In the genomic region with DNA sequence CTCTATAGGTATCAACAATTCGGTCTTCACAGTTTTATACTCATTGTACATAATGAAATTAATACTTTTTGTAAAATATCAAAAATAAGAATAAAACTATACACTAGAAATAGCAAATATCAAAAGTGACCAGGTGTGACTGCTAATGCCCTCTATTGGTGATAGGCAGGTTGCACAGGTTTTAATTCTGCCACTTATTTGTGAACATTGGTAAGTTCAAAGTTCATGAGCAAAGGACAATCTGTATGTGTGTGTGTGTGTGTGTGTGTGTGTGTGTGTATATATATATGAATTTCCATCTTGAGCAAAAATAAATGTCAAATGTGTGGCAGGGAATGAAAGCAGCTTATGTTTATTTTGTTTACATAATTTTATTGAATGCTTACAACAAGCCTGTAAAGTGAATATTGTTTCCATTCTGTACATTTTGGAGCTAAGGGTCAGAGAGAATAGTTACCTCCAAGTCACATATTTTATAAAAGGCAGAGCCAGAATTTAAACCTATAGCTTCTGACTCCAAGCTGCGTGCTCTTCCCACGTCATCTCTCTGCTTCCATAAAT, we compare ENCODE assay signal across 11 cellular contexts.
A peak's percentile ranks its signal among the peaks of the same experiment; 100 is the strongest.
DNase-seq lines count a peak whose midpoint lies in the region; ATAC-seq and TF ChIP-seq lines count a peak whose summit lies in the region.
"Had no signal": no experiment of that assay in that cellular context is flagged by ENCODE, and none has a peak within 500 bp of the region (broad histone marks: within the 10 kb centered on the region; RNA-seq: fewer than 3 reads in every experiment).

No MANE protein-coding gene starts in this region.

- DNase-seq in SK-N-SH (peak; percentile 3), chondrocyte (ENCODE audit: low spot score) (no peak), stomach (no peak), posterior vena cava (ENCODE audit: low spot score) (no peak), NCI-H2107 treated with DMSO at 0.1 percent for 48 hours (lab: John Stamatoyannopoulos, UW; ENCODE audit: unreplicated experiment) (no peak)
- DNase-seq: CD8-positive, alpha-beta T cell; SJCRH30 had no signal

- ATAC-seq in SK-N-SH treated with all-trans-retinoic acid at 6 μM for 48 hours (no peak), HG03521 (IDR thresholded peaks at IDR 0.05; ENCODE audit: unreplicated experiment) (peak; percentile 71), HG03039 (IDR thresholded peaks at IDR 0.05; ENCODE audit: unreplicated experiment) (no peak)
- ATAC-seq: CD8-positive, alpha-beta T cell had no signal

- H3K27ac ChIP-seq in SK-N-SH (ENCODE audit: low read depth in 2 of 2, low read length in 1 of 2) (no peak overlapping the region), stomach (no peak overlapping the region)
- H3K27ac ChIP-seq: SJCRH30 had no signal

- H3K4me3 Mint-ChIP-seq in chondrocyte (ENCODE audit: unreplicated experiment) = no peak overlapping the region
- H3K4me3 Mint-ChIP-seq: activated naive CD8-positive, alpha-beta T cell; CD8-positive, alpha-beta T cell had no signal

- peaks cover 13% of the 10 kb centered on the region for H3K9me3 Mint-ChIP-seq in chondrocyte (ENCODE audit: low read depth)

- CTCF ChIA-PET in SK-N-SH (lab: Yijun Ruan, JAX) = interaction anchor here (0.7 to 2.2 kb wide), 15 partner anchors 10 to 476 kb away, joined by 3 to 10 read pairs (median 4); no protein-coding TSS in a partner anchor

- H3K27ac Mint-ChIP-seq in chondrocyte (ENCODE audit: unreplicated experiment) = no peak overlapping the region
- H3K27ac Mint-ChIP-seq: activated naive CD8-positive, alpha-beta T cell; CD8-positive, alpha-beta T cell had no signal

- intact Hi-C loops in stomach (cut with DNase I; ENCODE audit: low total_unique reads) = no loop called here
- intact Hi-C loops in posterior vena cava (cut with DNase I) = no loop called here

- peak; percentile 54 for TF ChIP-seq RAD21 in SK-N-SH (IDR thresholded peaks at IDR 0.05; ENCODE audit: low read length)

- H4K20me1 ChIP-seq in SK-N-SH (ENCODE audit: insufficient read depth) = no peaks in the 10 kb centered on the region

- no peaks in the 10 kb centered on the region for H3K27me3 Mint-ChIP-seq in chondrocyte (ENCODE audit: low read depth)
- H3K27me3 Mint-ChIP-seq: activated naive CD8-positive, alpha-beta T cell had no signal

- peaks cover 4% of the 10 kb centered on the region for H3K36me3 Mint-ChIP-seq in chondrocyte (ENCODE audit: low read depth)
- H3K36me3 Mint-ChIP-seq: activated naive CD8-positive, alpha-beta T cell; CD8-positive, alpha-beta T cell had no signal

- POLR2A ChIA-PET in SK-N-SH (lab: Yijun Ruan, JAX) = no interaction called here

- no peaks in the 10 kb centered on the region for H3F3A ChIP-seq in SK-N-SH (replicated peaks; ENCODE audit: insufficient read depth)

- H3K36me3 ChIP-seq in SK-N-SH (replicated peaks in 1 of 2; ENCODE audit: control insufficient read depth in 1 of 2, insufficient read depth in 2 of 2, low read length in 1 of 2) = no peaks in the 10 kb centered on the region
- no peaks in the 10 kb centered on the region for H3K36me3 ChIP-seq in stomach
- H3K36me3 ChIP-seq: SJCRH30 had no signal

- H3K4me2 ChIP-seq in SK-N-SH = no peak overlapping the region

- no peak overlapping the region for H2AFZ ChIP-seq in SK-N-SH (ENCODE audit: low read depth)

- no peak for TF ChIP-seq EP300 in SK-N-SH (IDR thresholded peaks at IDR 0.05; ENCODE audit: borderline replicate concordance in 1 of 2, low read depth in 1 of 2, low read length in 1 of 2)
- TF ChIP-seq EP300 in stomach (IDR thresholded peaks at IDR 0.05) = no peak

- H3K9me3 ChIP-seq in SK-N-SH (no peaks in the 10 kb centered on the region), stomach (no peaks in the 10 kb centered on the region)
- H3K9me3 ChIP-seq: SJCRH30 had no signal

- no peaks in the 10 kb centered on the region for H3K9me2 ChIP-seq in SK-N-SH

- H3K79me2 ChIP-seq in SK-N-SH (ENCODE audit: insufficient read depth) = no peaks in the 10 kb centered on the region

- H3K4me1 ChIP-seq in SK-N-SH (ENCODE audit: control insufficient read depth in 1 of 2, insufficient read depth in 2 of 2, low read depth in 1 of 2, low read length in 1 of 2) (no peaks in the 10 kb centered on the region), stomach (no peaks in the 10 kb centered on the region)
- H3K4me1 ChIP-seq: SJCRH30 had no signal

- H3K4me1 Mint-ChIP-seq in chondrocyte (ENCODE audit: low read depth) = no peaks in the 10 kb centered on the region

- 55% methylated on average over 3 of the region's 3 CpGs for WGBS in SK-N-SH (ENCODE audit: low lambda C conversion rate)
- 82 to 95% (median 88%) methylated on average over 3 of the region's 3 CpGs for WGBS in stomach, 5 donors

- H3K4me3 ChIP-seq in SK-N-SH (ENCODE audit: low read depth in 2 of 2, low read length in 1 of 2) (no peak overlapping the region), stomach (no peak overlapping the region)
- H3K4me3 ChIP-seq: SJCRH30 had no signal

- no peak for TF ChIP-seq POLR2A in stomach (IDR thresholded peaks at IDR 0.05)

- H3K27me3 ChIP-seq in SK-N-SH (ENCODE audit: insufficient read depth) (no peaks in the 10 kb centered on the region), stomach (no peaks in the 10 kb centered on the region)
- H3K27me3 ChIP-seq: SJCRH30 had no signal

- no peak overlapping the region for H3K9ac ChIP-seq in SK-N-SH

- TF ChIP-seq CTCF in SK-N-SH (IDR thresholded peaks at IDR 0.05) (peak; percentile 51), chondrocyte (IDR thresholded peaks at IDR 0.05) (peak; percentile 68), stomach (IDR thresholded peaks at IDR 0.05) (peak in 5 of 7 experiments; percentile 7 to 32 (median 22))

TF ChIP-seq in SK-N-SH, 30 proteins besides CTCF, POLR2A, EP300 and RAD21:
- TF ChIP-seq SMC3 (IDR thresholded peaks at IDR 0.05; ENCODE audit: low read depth, low read length) (peak; percentile 19; the same call in 1 of the 2 replicates), FOSL2 (IDR thresholded peaks at IDR 0.05; ENCODE audit: borderline replicate concordance, low read depth) (no peak), GATA2 (CRISPR knock-in tag; IDR thresholded peaks at IDR 0.05) (no peak), EZH2phosphoT487 (IDR thresholded peaks at IDR 0.05; ENCODE audit: borderline replicate concordance, low read depth) (no peak), RFX5 (IDR thresholded peaks at IDR 0.05; ENCODE audit: low read length) (no peak)
- TF ChIP-seq, protein P1, sequence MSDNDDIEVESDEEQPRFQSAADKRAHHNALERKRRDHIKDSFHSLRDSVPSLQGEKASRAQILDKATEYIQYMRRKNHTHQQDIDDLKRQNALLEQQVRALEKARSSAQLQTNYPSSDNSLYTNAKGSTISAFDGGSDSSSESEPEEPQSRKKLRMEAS (IDR thresholded peaks at IDR 0.05; ENCODE audit: low read depth) = no peak

TF ChIP-seq in SK-N-SH treated with all-trans-retinoic acid at 6 μM for 48 hours, 23 proteins besides CTCF, POLR2A, EP300 and RAD21 (continues in another document):
- TF ChIP-seq BACH2 (CRISPR knock-in tag; IDR thresholded peaks at IDR 0.05; ENCODE audit: borderline replicate concordance) (no peak), TOX (CRISPR knock-in tag; IDR thresholded peaks at IDR 0.05; ENCODE audit: borderline replicate concordance) (no peak), ZNF70 (CRISPR knock-in tag; IDR thresholded peaks at IDR 0.05) (no peak), TCF4 (CRISPR knock-in tag; IDR thresholded peaks at IDR 0.05; ENCODE audit: borderline replicate concordance) (no peak), PPARA (CRISPR knock-in tag; IDR thresholded peaks at IDR 0.05; ENCODE audit: borderline replicate concordance) (no peak), ZNF565 (CRISPR knock-in tag; conservative IDR thresholded peaks at IDR 0.05; ENCODE audit: low read depth) (no peak)
- TF ChIP-seq, protein P2, sequence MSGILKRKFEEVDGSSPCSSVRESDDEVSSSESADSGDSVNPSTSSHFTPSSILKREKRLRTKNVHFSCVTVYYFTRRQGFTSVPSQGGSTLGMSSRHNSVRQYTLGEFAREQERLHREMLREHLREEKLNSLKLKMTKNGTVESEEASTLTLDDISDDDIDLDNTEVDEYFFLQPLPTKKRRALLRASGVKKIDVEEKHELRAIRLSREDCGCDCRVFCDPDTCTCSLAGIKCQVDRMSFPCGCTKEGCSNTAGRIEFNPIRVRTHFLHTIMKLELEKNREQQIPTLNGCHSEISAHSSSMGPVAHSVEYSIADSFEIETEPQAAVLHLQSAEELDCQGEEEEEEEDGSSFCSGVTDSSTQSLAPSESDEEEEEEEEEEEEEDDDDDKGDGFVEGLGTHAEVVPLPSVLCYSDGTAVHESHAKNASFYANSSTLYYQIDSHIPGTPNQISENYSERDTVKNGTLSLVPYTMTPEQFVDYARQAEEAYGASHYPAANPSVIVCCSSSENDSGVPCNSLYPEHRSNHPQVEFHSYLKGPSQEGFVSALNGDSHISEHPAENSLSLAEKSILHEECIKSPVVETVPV (CRISPR knock-in tag; IDR thresholded peaks at IDR 0.05) = no peak
- TF ChIP-seq, protein P3, sequence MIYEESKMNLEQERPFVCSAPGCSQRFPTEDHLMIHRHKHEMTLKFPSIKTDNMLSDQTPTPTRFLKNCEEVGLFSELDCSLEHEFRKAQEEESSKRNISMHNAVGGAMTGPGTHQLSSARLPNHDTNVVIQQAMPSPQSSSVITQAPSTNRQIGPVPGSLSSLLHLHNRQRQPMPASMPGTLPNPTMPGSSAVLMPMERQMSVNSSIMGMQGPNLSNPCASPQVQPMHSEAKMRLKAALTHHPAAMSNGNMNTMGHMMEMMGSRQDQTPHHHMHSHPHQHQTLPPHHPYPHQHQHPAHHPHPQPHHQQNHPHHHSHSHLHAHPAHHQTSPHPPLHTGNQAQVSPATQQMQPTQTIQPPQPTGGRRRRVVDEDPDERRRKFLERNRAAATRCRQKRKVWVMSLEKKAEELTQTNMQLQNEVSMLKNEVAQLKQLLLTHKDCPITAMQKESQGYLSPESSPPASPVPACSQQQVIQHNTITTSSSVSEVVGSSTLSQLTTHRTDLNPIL (CRISPR knock-in tag; IDR thresholded peaks at IDR 0.05; ENCODE audit: low read depth) = no peak
